18 cellular contexts compared by ENCODE assay signal in the genomic region with DNA sequence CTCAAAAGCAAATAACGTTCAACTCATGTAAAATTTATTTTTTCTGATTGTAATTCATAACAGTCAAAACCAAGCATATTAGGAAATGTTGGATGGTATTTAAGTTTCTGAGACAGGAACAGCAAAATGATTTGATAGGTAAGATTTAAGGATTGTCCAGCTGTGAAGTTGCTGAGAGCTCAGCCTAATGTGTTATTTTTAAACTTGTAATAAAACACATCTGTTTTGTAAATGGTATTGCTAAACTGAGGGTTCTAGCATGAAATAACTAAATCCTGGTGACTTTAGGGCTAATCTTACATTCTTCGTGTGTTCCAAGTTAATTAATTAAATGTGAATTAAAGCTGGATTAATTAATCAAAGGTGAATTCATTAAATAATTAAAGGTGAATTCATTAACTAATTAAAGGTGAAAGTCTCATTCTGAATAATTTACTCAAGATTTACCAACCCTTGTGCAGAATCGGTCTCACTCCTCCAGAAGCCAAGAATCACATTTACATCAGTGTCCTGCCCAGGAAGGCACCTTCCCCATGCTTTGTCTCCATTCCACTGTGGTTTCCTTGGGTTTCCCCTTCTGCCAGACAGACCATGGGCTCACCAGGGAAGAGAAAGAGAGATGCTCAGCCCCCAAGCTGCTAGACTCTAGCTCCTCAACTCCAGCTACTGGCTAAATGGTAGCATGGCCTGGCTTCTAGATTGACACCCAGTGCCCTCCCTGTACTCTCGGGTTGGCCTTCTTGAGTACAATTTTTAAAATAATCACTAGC. TPM values are rescaled to one million over a fixed set of nuclear protein-coding genes. Genes with fewer than 3 reads are reported as not detected.
DNase-seq lines count a peak whose midpoint lies in the region; ATAC-seq and TF ChIP-seq lines count a peak whose summit lies in the region.
"Had no signal": no experiment of that assay in that cellular context is flagged by ENCODE, and none has a peak within 500 bp of the region (broad histone marks: within the 10 kb centered on the region; RNA-seq: fewer than 3 reads in every experiment).

No MANE protein-coding gene starts in this region.

- H3K4me3 ChIP-seq in GM12865 (ENCODE audit: low read depth, low read length) (no peak overlapping the region), IMR-90 (ENCODE audit: insufficient read depth, low read depth, low read length) (no peak overlapping the region), skin epidermis (no peak overlapping the region)
- H3K4me3 ChIP-seq: right atrium auricular region, testis had no signal

- H3K36me3 ChIP-seq in IMR-90 (ENCODE audit: control insufficient read depth, insufficient read depth, low read length) = no peaks in the 10 kb centered on the region
- H3K36me3 ChIP-seq: right atrium auricular region had no signal

- no peak for TF ChIP-seq POLR2A in IMR-90 (IDR thresholded peaks at IDR 0.05; ENCODE audit: low read depth, low read length)

- no peaks in the 10 kb centered on the region for H3K9me3 ChIP-seq in IMR-90 (ENCODE audit: control insufficient read depth, insufficient read depth, low read length)
- H3K9me3 ChIP-seq: testis had no signal

- POLR2A ChIA-PET in IMR-90 (lab: Charles Lee; ENCODE audit: unreplicated experiment) = no interaction called here

- no peak for TF ChIP-seq RAD21 in IMR-90 (IDR thresholded peaks at IDR 0.05; ENCODE audit: low read length)

- H4K8ac ChIP-seq in IMR-90 (ENCODE audit: low read depth in 2 of 2, low read length in 2 of 2) = no peak overlapping the region

- no peaks in the 10 kb centered on the region for H4K20me1 ChIP-seq in IMR-90 (ENCODE audit: insufficient read depth, low read length)

- H3K14ac ChIP-seq in IMR-90 (replicated peaks; ENCODE audit: low read depth, low read length) = 0 out of 2 replicates have a peak overlapping the region, but pooled peaks have one; percentile 2

- H3K9ac ChIP-seq in IMR-90 (ENCODE audit: low read depth, low read length) = no peak overlapping the region

- no peak overlapping the region for H4K91ac ChIP-seq in IMR-90 (ENCODE audit: insufficient read depth, low read depth, low read length)

- H3K79me1 ChIP-seq in IMR-90 (ENCODE audit: low read depth in 1 of 2, low read length in 2 of 2) = no peaks in the 10 kb centered on the region

- no peak overlapping the region for H2BK120ac ChIP-seq in IMR-90 (ENCODE audit: low read depth, low read length)

- CTCF ChIA-PET in IMR-90 (lab: Yijun Ruan, JAX) = interaction anchor here (1.0 to 2.2 kb wide), 3 partner anchors 9 to 13 kb away, joined by 3 to 7 read pairs (median 5); a partner anchor contains a TSS

- H2AFZ ChIP-seq in IMR-90 (replicated peaks; ENCODE audit: low read length, poor library complexity) = no peak overlapping the region

- H3K4me1 ChIP-seq in IMR-90 (ENCODE audit: control insufficient read depth, insufficient read depth, low read length) (no peaks in the 10 kb centered on the region), foreskin keratinocyte (peaks cover 3% of the 10 kb centered on the region)
- H3K4me1 ChIP-seq: right atrium auricular region, testis had no signal

- H3K4ac ChIP-seq in IMR-90 (ENCODE audit: low read depth, low read length) = no peak overlapping the region

- H2BK15ac ChIP-seq in IMR-90 (ENCODE audit: low read depth, low read length) = no peak overlapping the region

- no peak overlapping the region for H3K23ac ChIP-seq in IMR-90 (ENCODE audit: low read depth, low read length)

- peak; percentile 64 for DNase-seq in GM12865 (ENCODE audit: low read depth)
- no peak for DNase-seq in IMR-90
- DNase-seq in foreskin keratinocyte = no peak
- DNase-seq in activated CD4-positive, alpha-beta T cell treated with anti-CD3 and anti-CD28 coated beads for 4 hours = no peak
- DNase-seq in NCI-H345 treated with DMSO at 0.1 percent for 48 hours (lab: John Stamatoyannopoulos, UW; ENCODE audit: unreplicated experiment) = no peak
- DNase-seq: activated CD4-positive, CD25-positive, alpha-beta regulatory T cell treated with anti-CD3 and anti-CD28 coated beads, Interleukin-2, amount 50 U/mL, for 72 hours; activated effector memory CD4-positive, alpha-beta T cell treated with anti-CD3 and anti-CD28 coated beads, Interleukin-2, amount 50 U/mL, for 16 hours; anterior cingulate cortex; mesendoderm; NCI-H1436; T-helper 17 cell; testis had no signal

- dilution Hi-C loops in IMR-90 (cut with HindIII; ENCODE audit: low sequenced_read_pairs, unreplicated experiment) = no loop called here

- no peak overlapping the region for H4K5ac ChIP-seq in IMR-90 (ENCODE audit: low read depth, low read length)

- no peak overlapping the region for H2BK5ac ChIP-seq in IMR-90 (ENCODE audit: low read depth, low read length, poor library complexity, severe bottlenecking)

- no TSS peak for BruUV-seq in IMR-90 (replicated peaks; lab: Mats Ljungman, UMichigan)

- H3K9me1 ChIP-seq in IMR-90 (ENCODE audit: insufficient read depth, low read length) = no peaks in the 10 kb centered on the region

- H2AK9ac ChIP-seq in IMR-90 (replicated peaks; ENCODE audit: low read depth, low read length, poor library complexity) = no peak overlapping the region

- ATAC-seq in IMR-90 (ENCODE audit: low read depth) = no peak
- peak; percentile 35 for ATAC-seq in foreskin keratinocyte
- no peak for ATAC-seq in GM19452 (IDR thresholded peaks at IDR 0.05; ENCODE audit: unreplicated experiment)
- no peak for ATAC-seq in HG02588 (IDR thresholded peaks at IDR 0.05; ENCODE audit: unreplicated experiment)
- ATAC-seq: T-helper 17 cell had no signal

- no peak overlapping the region for H3K4me2 ChIP-seq in IMR-90 (ENCODE audit: low read depth, low read length)

- H3K18ac ChIP-seq in IMR-90 (ENCODE audit: low read depth, low read length) = no peak overlapping the region

- H2BK20ac ChIP-seq in IMR-90 (ENCODE audit: low read depth, low read length) = no peak overlapping the region

- in situ Hi-C loops in IMR-90 (cut with MboI; ENCODE audit: low sequenced_read_pairs) = no loop called here

- 83% methylated on average over 1 of the region's 4 CpGs; no CpG with 5 or more reads in 1 of the 2 experiments for WGBS in IMR-90 (ENCODE audit: extremely low coverage in 2 of 2, insufficient read length in 1 of 2), 2 experiments

- TF ChIP-seq CTCF in GM12865 (IDR thresholded peaks at IDR 0.05; ENCODE audit: insufficient read depth, low read depth, low read length, missing control alignments) (no peak), IMR-90 (conservative IDR thresholded peaks at IDR 0.05; ENCODE audit: low read depth, low read length) (no peak), foreskin keratinocyte (conservative IDR thresholded peaks at IDR 0.05) (no peak)

- H3K27ac ChIP-seq in IMR-90 (ENCODE audit: insufficient read depth, low read length) (no peak overlapping the region), foreskin keratinocyte (no peak overlapping the region), skin epidermis (peak overlapping the region in 12 of 21 experiments; percentile 5 to 81 (median 54))
- H3K27ac ChIP-seq: right atrium auricular region, testis had no signal

- H3K56ac ChIP-seq in IMR-90 (ENCODE audit: extremely low read depth, insufficient read depth, low read length) = no peak overlapping the region

- H2AK5ac ChIP-seq in IMR-90 (ENCODE audit: low read depth, low read length) = no peak overlapping the region

- intact Hi-C loops in IMR-90 (cut with micrococcal nuclease) = loop anchor here (5.0 kb wide), 1 partner anchor 33 kb away; a partner anchor contains a TSS

- H3K27me3 ChIP-seq in IMR-90 (ENCODE audit: control insufficient read depth, insufficient read depth, low read length) (peaks cover 9% of the 10 kb centered on the region), foreskin keratinocyte (no peaks in the 10 kb centered on the region)
- H3K27me3 ChIP-seq: right atrium auricular region, testis had no signal

TF ChIP-seq in IMR-90, 13 proteins besides CTCF, POLR2A, EP300 and RAD21 (continues in another document):
- TF ChIP-seq MXI1 (IDR thresholded peaks at IDR 0.05; ENCODE audit: borderline replicate concordance, low read depth, low read length) (no peak), MAFK (IDR thresholded peaks at IDR 0.05; ENCODE audit: low read depth, low read length) (no peak), CHD1 (IDR thresholded peaks at IDR 0.05; ENCODE audit: low read depth, low read length) (no peak), MAZ (IDR thresholded peaks at IDR 0.05; ENCODE audit: borderline replicate concordance, low read depth, low read length) (no peak), NFE2L2 (IDR thresholded peaks at IDR 0.05; ENCODE audit: low read depth, low read length) (no peak), FOS (IDR thresholded peaks at IDR 0.05; ENCODE audit: low read depth, low read length) (no peak), BHLHE40 (IDR thresholded peaks at IDR 0.05; ENCODE audit: low read depth, low read length) (no peak), SMC3 (IDR thresholded peaks at IDR 0.05; ENCODE audit: low read depth, low read length) (no peak), RCOR1 (IDR thresholded peaks at IDR 0.05; ENCODE audit: insufficient replicate concordance, low read length) (no peak)
- TF ChIP-seq, protein P1, sequence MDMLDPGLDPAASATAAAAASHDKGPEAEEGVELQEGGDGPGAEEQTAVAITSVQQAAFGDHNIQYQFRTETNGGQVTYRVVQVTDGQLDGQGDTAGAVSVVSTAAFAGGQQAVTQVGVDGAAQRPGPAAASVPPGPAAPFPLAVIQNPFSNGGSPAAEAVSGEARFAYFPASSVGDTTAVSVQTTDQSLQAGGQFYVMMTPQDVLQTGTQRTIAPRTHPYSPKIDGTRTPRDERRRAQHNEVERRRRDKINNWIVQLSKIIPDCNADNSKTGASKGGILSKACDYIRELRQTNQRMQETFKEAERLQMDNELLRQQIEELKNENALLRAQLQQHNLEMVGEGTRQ (IDR thresholded peaks at IDR 0.05; ENCODE audit: low read depth, low read length) = no peak

RNA-seq across cellular contexts. Expression of a gene that starts 13.2 kb away (rescaled TPM):
- total RNA-seq in IMR-90 (2012; rRNA removed) (not detected in 2 replicates), foreskin keratinocyte (not detected in 2 replicates)
- polyA plus RNA-seq in IMR-90 (2012; rRNA removed) (not detected in 2 replicates), foreskin keratinocyte (not detected in 2 replicates)
- polyA plus RNA-seq in IMR-90 (2012; cell fraction: cytosol; rRNA removed) = not detected in 2 replicates
- polyA plus RNA-seq in IMR-90 (2012; cell fraction: nucleus; rRNA removed; ENCODE audit: low replicate concordance) = not detected in 2 replicates
- total RNA-seq: endothelial cell of umbilical vein, LHCN-M2 had no signal
- polyA plus RNA-seq: endothelial cell of umbilical vein had no signal

RNA-seq across cellular contexts. Expression of a gene that starts 35.0 kb away (rescaled TPM):
- total RNA-seq in IMR-90 (2012; rRNA removed) (1.1 TPM in 2 replicates), foreskin keratinocyte (0.21 and 0.27 TPM in 2 replicates)
- polyA plus RNA-seq in IMR-90 (2012; rRNA removed) (0.17 and 0.24 TPM in 2 replicates), foreskin keratinocyte (0.06 and 0.07 TPM in 2 replicates)
- 0.11 TPM in 2 replicates for polyA plus RNA-seq in IMR-90 (2012; cell fraction: cytosol; rRNA removed)
- polyA plus RNA-seq in IMR-90 (2012; cell fraction: nucleus; rRNA removed; ENCODE audit: low replicate concordance) = 0.11 and 1.4 TPM in 2 replicates

Comparison
In these comparisons a context has a peak if more than half of its experiments do, and no peak if none do; other contexts are left out.
1. H3K27ac ChIP-seq: peak in skin epidermis (12 of 21); none in IMR-90 (single experiment) and foreskin keratinocyte (single experiment).